Comparison of ENCODE assay signal across 8 cellular contexts in the genomic region with DNA sequence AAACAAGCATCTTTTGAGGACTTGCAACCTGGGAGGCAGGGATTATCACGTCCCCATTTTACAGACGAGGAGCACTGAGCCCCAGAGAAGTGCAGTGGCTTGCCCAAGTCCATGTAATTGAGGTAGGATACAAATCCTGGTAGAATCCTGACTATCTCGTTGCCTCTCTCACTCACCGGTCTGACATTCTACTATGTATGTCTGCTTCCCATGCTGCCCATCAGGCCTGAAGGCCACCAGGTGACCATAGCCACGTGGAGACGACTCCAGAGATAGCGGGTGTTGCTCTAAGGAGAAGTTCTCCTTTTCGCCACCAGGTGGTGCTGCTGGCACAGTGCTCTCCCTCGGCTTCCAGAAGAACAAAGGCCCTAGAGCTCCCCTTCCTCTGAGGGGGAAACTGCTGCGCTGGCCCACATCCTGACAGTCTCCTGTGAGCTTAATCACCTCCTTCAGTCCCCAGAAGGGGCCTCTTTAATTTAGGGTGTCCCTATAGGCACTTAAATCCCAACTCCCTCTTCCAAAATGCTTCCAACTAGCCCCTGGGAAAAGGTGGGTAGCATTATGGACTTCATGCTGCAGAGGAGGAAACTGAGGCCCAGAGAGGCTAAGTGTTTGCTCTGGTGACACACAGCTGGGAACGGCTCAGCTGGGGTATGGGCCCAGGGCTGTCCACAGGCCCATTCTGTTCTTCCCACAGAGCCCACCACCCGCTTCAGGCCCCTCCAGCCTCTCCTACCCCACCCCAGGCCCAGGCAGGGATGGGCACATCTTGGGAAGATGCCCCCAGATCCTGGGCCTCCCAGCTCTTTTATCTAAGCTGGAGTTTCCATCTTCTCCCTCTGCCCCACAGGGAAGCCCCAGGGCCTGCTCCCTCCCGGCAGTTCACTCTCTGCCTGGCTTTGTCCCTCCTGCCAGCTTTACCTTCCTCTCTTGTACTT. TPM values are rescaled to one million over a fixed set of nuclear protein-coding genes. Genes with fewer than 3 reads are reported as not detected.
A peak's percentile ranks its signal among the peaks of the same experiment; 100 is the strongest.
DNase-seq lines count a peak whose midpoint lies in the region; ATAC-seq, FAIRE-seq and TF ChIP-seq lines count a peak whose summit lies in the region.

No MANE protein-coding gene starts in this region.

- TF ChIP-seq EP300 in HepG2 (IDR thresholded peaks at IDR 0.05; ENCODE audit: low read depth in 2 of 2, low read length in 2 of 2): no peak
- TF ChIP-seq EP300 in HepG2 (CRISPR knock-in tag; IDR thresholded peaks at IDR 0.05; ENCODE audit: borderline replicate concordance): 0 out of 2 replicates have a peak, but pooled peaks have one; percentile 6

- H4K20me1 ChIP-seq in HepG2 (ENCODE audit: insufficient read depth, low read length): no peaks in the 10 kb centered on the region

- FAIRE-seq in HepG2 (lab: Jason Lieb, UNC): peak; percentile 97

- TF ChIP-seq CTCF in choroid plexus epithelial cell (conservative IDR thresholded peaks at IDR 0.05; ENCODE audit: low read depth, low read length): peak; percentile 94
- peak; percentile 96 for TF ChIP-seq CTCF in HepG2 (CRISPR knock-in tag; IDR thresholded peaks at IDR 0.05)

- H3K79me2 ChIP-seq in HepG2 (ENCODE audit: insufficient read depth, low read length): no peaks in the 10 kb centered on the region

- peak; percentile 94 for TF ChIP-seq RAD21 in HepG2 (CRISPR knock-in tag; IDR thresholded peaks at IDR 0.05)

- BruUV-seq in HepG2 (replicated peaks; lab: Mats Ljungman, UMichigan): no TSS peak

- peak; percentile 59 for ATAC-seq in HG03196 (IDR thresholded peaks at IDR 0.05; ENCODE audit: unreplicated experiment)
- ATAC-seq in HepG2: peak; percentile 79

- peak; percentile 80 for DNase-seq in SIG-M5 treated with dmso at 0.1 percent for 504 hours (lab: John Stamatoyannopoulos, UW; ENCODE audit: unreplicated experiment)
- DNase-seq in SIG-M5 (lab: John Stamatoyannopoulos, UW): no peak
- peak; percentile 72 for DNase-seq in NCI-H345 treated with DMSO at 0.1 percent for 48 hours (lab: John Stamatoyannopoulos, UW; ENCODE audit: unreplicated experiment)
- peak; percentile 84 to 86 for DNase-seq in activated CD4-positive, alpha-beta T cell treated with anti-CD3 and anti-CD28 coated beads for 24 hours (ENCODE audit: low read depth in 2 of 2)
- peak; percentile 88 for DNase-seq in choroid plexus epithelial cell (ENCODE audit: low read depth)
- DNase-seq in HepG2 (ENCODE audit: low spot score): peak; percentile 79
- DNase-seq in stimulated activated CD4-positive, alpha-beta T cell treated with anti-CD3 and anti-CD28 coated beads, Interleukin-4, amount 100 ng/mL, for 48 hours (ENCODE audit: low read depth in 2 of 2): peak; percentile 83 to 86

- no peaks in the 10 kb centered on the region for H3K9me3 ChIP-seq in HepG2 (ENCODE audit: low read length)

- no peak overlapping the region for H3K27ac ChIP-seq in HepG2 (ENCODE audit: extremely low read length, insufficient read depth, low read length)

- intact Hi-C loops in HepG2 (cut with micrococcal nuclease; ENCODE audit: unreplicated experiment): loop anchor here (1.0 to 2.0 kb wide), 3 partner anchors 64 to 110 kb away; no protein-coding TSS in a partner anchor

- POLR2A ChIA-PET in HepG2 (lab: Yijun Ruan, JAX): interaction anchor here (1.0 to 7.3 kb wide), 7 partner anchors 12 to 107 kb away, joined by 3 to 79 read pairs (median 12); partner anchors contain the start of genes GRK6 and PDLIM7

- 0 out of 2 replicates have a peak overlapping the region, but pooled peaks have one; percentile 8 for H3K4me2 ChIP-seq in HepG2 (ENCODE audit: low read depth, low read length)

- H3K9ac ChIP-seq in HepG2 (ENCODE audit: insufficient read depth, low read depth, low read length): no peak overlapping the region

- H3K4me1 ChIP-seq in HepG2 (ENCODE audit: insufficient read depth, low read length): peaks cover 38% of the 10 kb centered on the region

- in situ Hi-C loops in HepG2 (cut with HindIII; ENCODE audit: extremely low pct_ligation_motif_present, low pct_unique_long_range_greater_than_20kb): no loop called here

- TF ChIP-seq POLR2A in HepG2 (IDR thresholded peaks at IDR 0.05; ENCODE audit: insufficient read depth in 1 of 2, low read depth in 2 of 2, low read length in 2 of 2): no peak

- 18% methylated on average over 11 of the region's 13 CpGs for WGBS in HepG2 (ENCODE audit: low lambda C conversion rate)

- no peaks in the 10 kb centered on the region for H3K36me3 ChIP-seq in HepG2 (replicated peaks in 1 of 2; ENCODE audit: control insufficient read depth in 1 of 2, insufficient read depth in 2 of 2, low read length in 2 of 2)

- peaks cover 4 to 47% of the 10 kb centered on the region in 2 experiments; a peak in 4 of 5 replicates for H3K27me3 ChIP-seq in HepG2 (ENCODE audit: control insufficient read depth in 1 of 2, insufficient read depth in 2 of 2, low read length in 2 of 2)

- H2AFZ ChIP-seq in HepG2 (ENCODE audit: low read length): peak overlapping the region; percentile 16

- H3K4me3 ChIP-seq in choroid plexus epithelial cell (ENCODE audit: low read depth, low read length) (no peak overlapping the region), HepG2 (replicated peaks in 1 of 3; ENCODE audit: insufficient read depth in 1 of 3, low read depth in 2 of 3, low read length in 3 of 3) (no peak overlapping the region; a peak in 1 of 6 replicates)

- CTCF ChIA-PET in HepG2 (lab: Yijun Ruan, JAX; ENCODE audit: low intra/inter-chr PET ratio, low total read pairs): interaction anchor here (0.9 to 3.7 kb wide), 5 partner anchors 20 to 110 kb away, joined by 3 to 54 read pairs (median 10); no protein-coding TSS in a partner anchor

RNA-seq across cellular contexts. Expression of gene SLC34A1, which starts 6.4 kb away (rescaled TPM):
- total RNA-seq in HepG2 (2016; rRNA removed; fragmentation: Illumina TruSeq; extraction: Trizol): 0.20 TPM in 1 of 2 replicates, not detected in the other
- not detected in 2 replicates for total RNA-seq in HepG2 (2016; cell fraction: cytosol; rRNA removed; fragmentation: Illumina TruSeq; extraction: Trizol; ENCODE audit: low read depth)
- not detected in 2 replicates for total RNA-seq in HepG2 (2016; cell fraction: insoluble cytoplasmic fraction; rRNA removed; fragmentation: Illumina TruSeq; extraction: Trizol)
- total RNA-seq in HepG2 (2016; cell fraction: membrane; rRNA removed; fragmentation: Illumina TruSeq; extraction: Trizol): not detected in 2 replicates
- not detected in 2 replicates for total RNA-seq in HepG2 (2016; cell fraction: nucleus; rRNA removed; fragmentation: Illumina TruSeq; extraction: Trizol)
- polyA plus RNA-seq in HepG2 (2011; rRNA removed): 0.03 TPM in 2 replicates
- polyA plus RNA-seq in HepG2 (2011; cell fraction: cytosol; rRNA removed): 0.03 TPM in 1 of 2 replicates, not detected in the other
- polyA plus RNA-seq in HepG2 (2011; cell fraction: nucleus; rRNA removed): 0.21 and 0.24 TPM in 2 replicates
- polyA plus RNA-seq in HepG2 (2012): not detected in 2 replicates
- polyA plus RNA-seq in HepG2 (2016; cell fraction: cytosol; fragmentation: Illumina TruSeq; extraction: Trizol; ENCODE audit: low read depth): not detected in 2 replicates
- polyA plus RNA-seq in HepG2 (2016; cell fraction: insoluble cytoplasmic fraction; fragmentation: Illumina TruSeq; extraction: Trizol; ENCODE audit: low read depth): not detected in 2 replicates
- polyA plus RNA-seq in HepG2 (2016; cell fraction: membrane; fragmentation: Illumina TruSeq; extraction: Trizol; ENCODE audit: low read depth): not detected in 2 replicates
- polyA plus RNA-seq in HepG2 (2016; cell fraction: nucleus; fragmentation: Illumina TruSeq; extraction: Trizol; ENCODE audit: insufficient read depth, low read depth): not detected in 2 replicates
- not detected in 2 replicates for polyA minus RNA-seq in HepG2 (2011; rRNA and poly(A)+ RNA removed; ENCODE audit: low replicate concordance)
- polyA minus RNA-seq in HepG2 (2011; cell fraction: cytosol; rRNA and poly(A)+ RNA removed): 1.4 TPM in 1 of 2 replicates, not detected in the other
- not detected in 2 replicates for polyA minus RNA-seq in HepG2 (2011; cell fraction: nucleus; rRNA and poly(A)+ RNA removed)

RNA-seq across cellular contexts. Expression of gene PFN3, which starts 9.8 kb away (rescaled TPM):
- not detected in 2 replicates for total RNA-seq in HepG2 (2016; rRNA removed; fragmentation: Illumina TruSeq; extraction: Trizol)
- total RNA-seq in HepG2 (2016; cell fraction: cytosol; rRNA removed; fragmentation: Illumina TruSeq; extraction: Trizol; ENCODE audit: low read depth): not detected in 2 replicates
- not detected in 2 replicates for total RNA-seq in HepG2 (2016; cell fraction: insoluble cytoplasmic fraction; rRNA removed; fragmentation: Illumina TruSeq; extraction: Trizol)
- not detected in 2 replicates for total RNA-seq in HepG2 (2016; cell fraction: membrane; rRNA removed; fragmentation: Illumina TruSeq; extraction: Trizol)
- not detected in 2 replicates for total RNA-seq in HepG2 (2016; cell fraction: nucleus; rRNA removed; fragmentation: Illumina TruSeq; extraction: Trizol)
- not detected in 2 replicates for polyA plus RNA-seq in HepG2 (2011; rRNA removed)
- not detected in 2 replicates for polyA plus RNA-seq in HepG2 (2011; cell fraction: cytosol; rRNA removed)
- polyA plus RNA-seq in HepG2 (2011; cell fraction: nucleus; rRNA removed): not detected in 2 replicates
- polyA plus RNA-seq in HepG2 (2012): not detected in 2 replicates
- not detected in 2 replicates for polyA plus RNA-seq in HepG2 (2016; cell fraction: cytosol; fragmentation: Illumina TruSeq; extraction: Trizol; ENCODE audit: low read depth)
- polyA plus RNA-seq in HepG2 (2016; cell fraction: insoluble cytoplasmic fraction; fragmentation: Illumina TruSeq; extraction: Trizol; ENCODE audit: low read depth): not detected in 2 replicates
- polyA plus RNA-seq in HepG2 (2016; cell fraction: membrane; fragmentation: Illumina TruSeq; extraction: Trizol; ENCODE audit: low read depth): not detected in 2 replicates
- polyA plus RNA-seq in HepG2 (2016; cell fraction: nucleus; fragmentation: Illumina TruSeq; extraction: Trizol; ENCODE audit: insufficient read depth, low read depth): not detected in 2 replicates
- polyA minus RNA-seq in HepG2 (2011; rRNA and poly(A)+ RNA removed; ENCODE audit: low replicate concordance): not detected in 2 replicates
- not detected in 2 replicates for polyA minus RNA-seq in HepG2 (2011; cell fraction: cytosol; rRNA and poly(A)+ RNA removed)
- polyA minus RNA-seq in HepG2 (2011; cell fraction: nucleus; rRNA and poly(A)+ RNA removed): not detected in 2 replicates

RNA-seq across cellular contexts. Expression of gene F12, which starts 18.7 kb away (rescaled TPM):
- 1.3 and 3.0 TPM in 2 replicates for total RNA-seq in HepG2 (2016; rRNA removed; fragmentation: Illumina TruSeq; extraction: Trizol)
- total RNA-seq in HepG2 (2016; cell fraction: cytosol; rRNA removed; fragmentation: Illumina TruSeq; extraction: Trizol; ENCODE audit: low read depth): 1.9 and 3.1 TPM in 2 replicates
- total RNA-seq in HepG2 (2016; cell fraction: insoluble cytoplasmic fraction; rRNA removed; fragmentation: Illumina TruSeq; extraction: Trizol): 1.4 and 3.6 TPM in 2 replicates
- 2.4 and 3.3 TPM in 2 replicates for total RNA-seq in HepG2 (2016; cell fraction: membrane; rRNA removed; fragmentation: Illumina TruSeq; extraction: Trizol)
- total RNA-seq in HepG2 (2016; cell fraction: nucleus; rRNA removed; fragmentation: Illumina TruSeq; extraction: Trizol): 2.3 and 3.0 TPM in 2 replicates
- polyA plus RNA-seq in HepG2 (2011; rRNA removed): 2.5 and 3.1 TPM in 2 replicates
- polyA plus RNA-seq in HepG2 (2011; cell fraction: cytosol; rRNA removed): 1.5 and 3.0 TPM in 2 replicates
- polyA plus RNA-seq in HepG2 (2011; cell fraction: nucleus; rRNA removed): 27.2 and 32.3 TPM in 2 replicates
- 3.6 and 10.3 TPM in 2 replicates for polyA plus RNA-seq in HepG2 (2012)
- polyA plus RNA-seq in HepG2 (2016; cell fraction: cytosol; fragmentation: Illumina TruSeq; extraction: Trizol; ENCODE audit: low read depth): 3.7 and 5.9 TPM in 2 replicates
- polyA plus RNA-seq in HepG2 (2016; cell fraction: insoluble cytoplasmic fraction; fragmentation: Illumina TruSeq; extraction: Trizol; ENCODE audit: low read depth): 1.6 and 2.3 TPM in 2 replicates
- 3.4 and 5.0 TPM in 2 replicates for polyA plus RNA-seq in HepG2 (2016; cell fraction: membrane; fragmentation: Illumina TruSeq; extraction: Trizol; ENCODE audit: low read depth)
- 6.6 and 9.9 TPM in 2 replicates for polyA plus RNA-seq in HepG2 (2016; cell fraction: nucleus; fragmentation: Illumina TruSeq; extraction: Trizol; ENCODE audit: insufficient read depth, low read depth)
- polyA minus RNA-seq in HepG2 (2011; rRNA and poly(A)+ RNA removed; ENCODE audit: low replicate concordance): 2.5 and 2.6 TPM in 2 replicates
- 0.30 and 1.2 TPM in 2 replicates for polyA minus RNA-seq in HepG2 (2011; cell fraction: cytosol; rRNA and poly(A)+ RNA removed)
- polyA minus RNA-seq in HepG2 (2011; cell fraction: nucleus; rRNA and poly(A)+ RNA removed): 1.0 and 1.7 TPM in 2 replicates

RNA-seq across cellular contexts. Expression of gene RGS14, which starts 32.9 kb away (rescaled TPM):
- total RNA-seq in HepG2 (2016; rRNA removed; fragmentation: Illumina TruSeq; extraction: Trizol): 10.7 and 11.1 TPM in 2 replicates
- 15.3 and 15.8 TPM in 2 replicates for total RNA-seq in HepG2 (2016; cell fraction: cytosol; rRNA removed; fragmentation: Illumina TruSeq; extraction: Trizol; ENCODE audit: low read depth)
- total RNA-seq in HepG2 (2016; cell fraction: insoluble cytoplasmic fraction; rRNA removed; fragmentation: Illumina TruSeq; extraction: Trizol): 7.2 and 12.8 TPM in 2 replicates
- total RNA-seq in HepG2 (2016; cell fraction: membrane; rRNA removed; fragmentation: Illumina TruSeq; extraction: Trizol): 15.5 and 16.6 TPM in 2 replicates
- 7.6 and 9.6 TPM in 2 replicates for total RNA-seq in HepG2 (2016; cell fraction: nucleus; rRNA removed; fragmentation: Illumina TruSeq; extraction: Trizol)
- polyA plus RNA-seq in HepG2 (2011; rRNA removed): 17.2 and 27.9 TPM in 2 replicates
- polyA plus RNA-seq in HepG2 (2011; cell fraction: cytosol; rRNA removed): 20.3 and 35.1 TPM in 2 replicates
- polyA plus RNA-seq in HepG2 (2011; cell fraction: nucleus; rRNA removed): 48.0 and 49.7 TPM in 2 replicates
- polyA plus RNA-seq in HepG2 (2012): 9.3 and 16.2 TPM in 2 replicates
- 11.0 and 13.5 TPM in 2 replicates for polyA plus RNA-seq in HepG2 (2016; cell fraction: cytosol; fragmentation: Illumina TruSeq; extraction: Trizol; ENCODE audit: low read depth)
- 14.8 and 16.5 TPM in 2 replicates for polyA plus RNA-seq in HepG2 (2016; cell fraction: insoluble cytoplasmic fraction; fragmentation: Illumina TruSeq; extraction: Trizol; ENCODE audit: low read depth)
- polyA plus RNA-seq in HepG2 (2016; cell fraction: membrane; fragmentation: Illumina TruSeq; extraction: Trizol; ENCODE audit: low read depth): 11.0 and 11.4 TPM in 2 replicates
- 19.6 TPM in 2 replicates for polyA plus RNA-seq in HepG2 (2016; cell fraction: nucleus; fragmentation: Illumina TruSeq; extraction: Trizol; ENCODE audit: insufficient read depth, low read depth)
- polyA minus RNA-seq in HepG2 (2011; rRNA and poly(A)+ RNA removed; ENCODE audit: low replicate concordance): 0.82 and 20.7 TPM in 2 replicates
- polyA minus RNA-seq in HepG2 (2011; cell fraction: cytosol; rRNA and poly(A)+ RNA removed): 7.2 and 9.7 TPM in 2 replicates
- polyA minus RNA-seq in HepG2 (2011; cell fraction: nucleus; rRNA and poly(A)+ RNA removed): 10.6 and 12.8 TPM in 2 replicates

RNA-seq across cellular contexts. Expression of gene GRK6, which starts 35.8 kb away (rescaled TPM):
- 16.1 and 19.9 TPM in 2 replicates for total RNA-seq in HepG2 (2016; rRNA removed; fragmentation: Illumina TruSeq; extraction: Trizol)
- 21.2 and 25.1 TPM in 2 replicates for total RNA-seq in HepG2 (2016; cell fraction: cytosol; rRNA removed; fragmentation: Illumina TruSeq; extraction: Trizol; ENCODE audit: low read depth)
- 15.7 and 20.8 TPM in 2 replicates for total RNA-seq in HepG2 (2016; cell fraction: insoluble cytoplasmic fraction; rRNA removed; fragmentation: Illumina TruSeq; extraction: Trizol)
- 43.3 and 44.5 TPM in 2 replicates for total RNA-seq in HepG2 (2016; cell fraction: membrane; rRNA removed; fragmentation: Illumina TruSeq; extraction: Trizol)
- total RNA-seq in HepG2 (2016; cell fraction: nucleus; rRNA removed; fragmentation: Illumina TruSeq; extraction: Trizol): 15.6 TPM in 2 replicates
- polyA plus RNA-seq in HepG2 (2011; rRNA removed): 13.2 and 17.4 TPM in 2 replicates
- polyA plus RNA-seq in HepG2 (2011; cell fraction: cytosol; rRNA removed): 16.2 and 19.6 TPM in 2 replicates
- 21.6 and 24.6 TPM in 2 replicates for polyA plus RNA-seq in HepG2 (2011; cell fraction: nucleus; rRNA removed)
- 16.7 and 17.5 TPM in 2 replicates for polyA plus RNA-seq in HepG2 (2012)
- 36.3 and 37.2 TPM in 2 replicates for polyA plus RNA-seq in HepG2 (2016; cell fraction: cytosol; fragmentation: Illumina TruSeq; extraction: Trizol; ENCODE audit: low read depth)
- 20.6 and 21.6 TPM in 2 replicates for polyA plus RNA-seq in HepG2 (2016; cell fraction: insoluble cytoplasmic fraction; fragmentation: Illumina TruSeq; extraction: Trizol; ENCODE audit: low read depth)
- polyA plus RNA-seq in HepG2 (2016; cell fraction: membrane; fragmentation: Illumina TruSeq; extraction: Trizol; ENCODE audit: low read depth): 45.6 and 48.4 TPM in 2 replicates
- 22.8 and 26.4 TPM in 2 replicates for polyA plus RNA-seq in HepG2 (2016; cell fraction: nucleus; fragmentation: Illumina TruSeq; extraction: Trizol; ENCODE audit: insufficient read depth, low read depth)
- polyA minus RNA-seq in HepG2 (2011; rRNA and poly(A)+ RNA removed; ENCODE audit: low replicate concordance): 11.2 and 22.9 TPM in 2 replicates
- 13.6 and 15.1 TPM in 2 replicates for polyA minus RNA-seq in HepG2 (2011; cell fraction: cytosol; rRNA and poly(A)+ RNA removed)
- polyA minus RNA-seq in HepG2 (2011; cell fraction: nucleus; rRNA and poly(A)+ RNA removed): 19.2 and 24.9 TPM in 2 replicates
